16 cellular contexts compared by ENCODE assay signal in the genomic region with DNA sequence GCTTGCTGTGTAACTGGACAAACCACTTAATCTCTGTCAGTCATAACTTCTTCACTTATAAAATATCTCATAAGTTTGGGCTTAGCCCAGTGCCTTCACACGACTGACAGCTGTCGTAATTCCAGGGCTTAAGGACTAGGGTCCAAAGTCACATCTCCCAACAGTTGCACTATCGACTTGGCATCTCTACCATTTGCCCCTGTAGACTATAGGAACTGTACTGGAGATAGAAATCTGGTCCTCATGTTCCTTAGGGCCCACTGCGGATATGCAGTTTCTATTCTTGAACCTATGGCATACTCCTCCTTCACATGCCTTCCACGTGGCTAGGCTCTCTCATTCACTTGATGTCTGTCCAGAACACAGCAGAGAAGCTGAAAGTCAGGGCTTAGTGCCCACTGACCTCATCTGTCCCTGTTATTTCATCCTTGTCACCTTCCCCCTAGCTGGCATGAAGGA. TPM values are rescaled to one million over a fixed set of nuclear protein-coding genes. Genes with fewer than 3 reads are reported as not detected.
"Had no signal": no experiment of that assay in that cellular context is flagged by ENCODE, and none has a peak within 500 bp of the region (broad histone marks: within the 10 kb centered on the region; RNA-seq: fewer than 3 reads in every experiment).

No MANE protein-coding gene starts in this region.

- DNase-seq: activated gamma-delta T cell; activated naive CD8-positive, alpha-beta T cell treated with anti-CD3 and anti-CD28 coated beads for 36 hours; activated T-cell treated with anti-CD3 and anti-CD28 coated beads, Interleukin-2, amount 50 U/mL, for 48 hours; anterior cingulate cortex; dorsolateral prefrontal cortex; mesendoderm; ovary; SJCRH30; stimulated activated naive B cell treated with anti-CD40 and anti-IgM and Interleukin-4, amounts not matched to agents 10 μg/mL and 1 μg/mL and 100 μg/mL, for 72 hours; SW 1271; T1000; upper lobe of left lung had no signal

- H3K27me3 ChIP-seq: dorsolateral prefrontal cortex, ovary, suprapubic skin, upper lobe of left lung had no signal

- H3K4me3 Mint-ChIP-seq: activated naive CD8-positive, alpha-beta T cell treated with anti-CD3 and anti-CD28 coated beads for 36 hours; stimulated activated naive B cell treated with anti-CD40 and anti-IgM and Interleukin-4, amounts not matched to agents 10 μg/mL and 1 μg/mL and 100 μg/mL, for 72 hours had no signal

- H3K27ac Mint-ChIP-seq: activated naive CD8-positive, alpha-beta T cell treated with anti-CD3 and anti-CD28 coated beads for 36 hours; stimulated activated naive B cell treated with anti-CD40 and anti-IgM and Interleukin-4, amounts not matched to agents 10 μg/mL and 1 μg/mL and 100 μg/mL, for 72 hours had no signal

- H3K36me3 ChIP-seq: ovary had no signal

- H3K36me3 Mint-ChIP-seq: activated naive CD8-positive, alpha-beta T cell treated with anti-CD3 and anti-CD28 coated beads for 36 hours had no signal

- H3K4me3 ChIP-seq: dorsolateral prefrontal cortex, ovary, SJCRH30, smooth muscle cell, suprapubic skin, upper lobe of left lung had no signal

- H3K27me3 Mint-ChIP-seq: activated naive CD8-positive, alpha-beta T cell treated with anti-CD3 and anti-CD28 coated beads for 36 hours had no signal

- H3K4me1 ChIP-seq: SJCRH30 had no signal

- ATAC-seq: stimulated activated naive B cell treated with anti-CD40 and anti-IgM and Interleukin-4, amounts not matched to agents 10 μg/mL and 1 μg/mL and 100 μg/mL, for 72 hours had no signal

- H3K9me3 ChIP-seq: ovary, SJCRH30, suprapubic skin, upper lobe of left lung had no signal

- H3K27ac ChIP-seq: dorsolateral prefrontal cortex, ovary, SJCRH30, suprapubic skin, upper lobe of left lung had no signal

- H3K9me3 Mint-ChIP-seq: activated naive CD8-positive, alpha-beta T cell treated with anti-CD3 and anti-CD28 coated beads for 36 hours; stimulated activated naive B cell treated with anti-CD40 and anti-IgM and Interleukin-4, amounts not matched to agents 10 μg/mL and 1 μg/mL and 100 μg/mL, for 72 hours had no signal

RNA-seq across cellular contexts. Expression of gene ABHD1, which starts 2.7 kb away (rescaled TPM):
- total RNA-seq: glomerular endothelial cell, SJCRH30, smooth muscle cell, suprapubic skin had no signal

RNA-seq across cellular contexts. Expression of gene CGREF1, which starts 7.4 kb away (rescaled TPM):
- total RNA-seq: SJCRH30, smooth muscle cell had no signal

RNA-seq across cellular contexts. Expression of gene PRR30, which starts 12.9 kb away (rescaled TPM):
- total RNA-seq: activated naive CD8-positive, alpha-beta T cell treated with anti-CD3 and anti-CD28 coated beads for 36 hours; dorsolateral prefrontal cortex; glomerular endothelial cell; ovary; renal cortical epithelial cell; SJCRH30; smooth muscle cell; suprapubic skin; upper lobe of left lung had no signal

RNA-seq across cellular contexts. Expression of gene TCF23, which starts 22.5 kb away (rescaled TPM):
- total RNA-seq: activated naive CD8-positive, alpha-beta T cell treated with anti-CD3 and anti-CD28 coated beads for 36 hours; glomerular endothelial cell; renal cortical epithelial cell; SJCRH30; smooth muscle cell had no signal
